In genomic region chr3:129068291-129068886, GRCh38 we compare ENCODE assay signal across 9 cellular contexts. TPM values are rescaled to one million over a fixed set of nuclear protein-coding genes. Genes with fewer than 3 reads are reported as not detected.
DNase-seq lines count a peak whose midpoint lies in the region; TF ChIP-seq lines count a peak whose summit lies in the region.
"Had no signal": no experiment of that assay in that cellular context is flagged by ENCODE, and none has a peak within 500 bp of the region (broad histone marks: within the 10 kb centered on the region; RNA-seq: fewer than 3 reads in every experiment).

No MANE protein-coding gene starts in this region.

- no peaks in the 10 kb centered on the region for H3K27me3 ChIP-seq in left ventricle myocardium inferior (ENCODE audit: low read depth)

- in situ Hi-C loops in GM13977 (cut with MboI; ENCODE audit: low pct_unique_long_range_greater_than_20kb, low sequenced_read_pairs, unreplicated experiment), result no loop called here

- H3K4me3 ChIP-seq in HFF-Myc (replicated peaks; ENCODE audit: low read depth, low read length) (peak overlapping the region; percentile 20), left ventricle myocardium inferior (peak overlapping the region; percentile 61)

- H3K9me3 ChIP-seq in left ventricle myocardium inferior (replicated peaks), result no peaks in the 10 kb centered on the region

- H3K9me3 Mint-ChIP-seq in activated T-helper 2 cell treated with anti-CD3 and anti-CD28 coated beads, Interferon-gamma antibody, Interleukin-2, Interleukin-4, amounts not matched to agents 10 μg/mL and 5 μg/mL and 100 μg/mL, durations not matched to agents 14 hours and 24 hours and 36 hours, result no peaks in the 10 kb centered on the region

- H3K27me3 Mint-ChIP-seq in activated T-helper 2 cell treated with anti-CD3 and anti-CD28 coated beads, Interferon-gamma antibody, Interleukin-2, Interleukin-4, amounts not matched to agents 10 μg/mL and 5 μg/mL and 100 μg/mL, durations not matched to agents 14 hours and 24 hours and 36 hours (ENCODE audit: low read depth), result peaks cover 10% of the 10 kb centered on the region

- no peak overlapping the region for H3K27ac Mint-ChIP-seq in activated T-helper 2 cell treated with anti-CD3 and anti-CD28 coated beads, Interferon-gamma antibody, Interleukin-2, Interleukin-4, amounts not matched to agents 10 μg/mL and 5 μg/mL and 100 μg/mL, durations not matched to agents 14 hours and 24 hours and 36 hours

- peaks cover 10% of the 10 kb centered on the region for H3K4me1 ChIP-seq in left ventricle myocardium inferior

- TF ChIP-seq CTCF in HFF-Myc (IDR thresholded peaks at IDR 0.05; ENCODE audit: low read depth, low read length, missing control alignments) (no peak), left ventricle myocardium inferior (IDR thresholded peaks at IDR 0.05; ENCODE audit: borderline replicate concordance) (no peak), GM13977 (IDR thresholded peaks at IDR 0.05; ENCODE audit: extremely low read depth, insufficient read depth, missing control alignments) (no peak)

- intact Hi-C loops in activated T-helper 2 cell treated with anti-CD3 and anti-CD28 coated beads, Interferon-gamma antibody, Interleukin-2, Interleukin-4, amounts not matched to agents 10 μg/mL and 5 μg/mL and 100 μg/mL, durations not matched to agents 14 hours and 24 hours and 36 hours (cut with micrococcal nuclease), result loop anchor here (5.0 kb wide), 1 partner anchor 49 kb away; no protein-coding TSS in a partner anchor
- intact Hi-C loops in left ventricle myocardium inferior (cut with micrococcal nuclease), result no loop called here

- H3K36me3 Mint-ChIP-seq in activated T-helper 2 cell treated with anti-CD3 and anti-CD28 coated beads, Interferon-gamma antibody, Interleukin-2, Interleukin-4, amounts not matched to agents 10 μg/mL and 5 μg/mL and 100 μg/mL, durations not matched to agents 14 hours and 24 hours and 36 hours (ENCODE audit: low read depth), result no peaks in the 10 kb centered on the region

- H3K27ac ChIP-seq in left ventricle myocardium inferior (replicated peaks), result peak overlapping the region; percentile 5

- no peaks in the 10 kb centered on the region for H3K36me3 ChIP-seq in left ventricle myocardium inferior

- no peak for DNase-seq in HFF-Myc (ENCODE audit: extremely low read depth, low read depth)
- no peak for DNase-seq in activated T-helper 2 cell treated with anti-CD3 and anti-CD28 coated beads, Interferon-gamma antibody, Interleukin-2, Interleukin-4, amounts not matched to agents 10 μg/mL and 5 μg/mL and 100 μg/mL, durations not matched to agents 14 hours and 24 hours and 36 hours (ENCODE audit: low spot score)
- no peak for DNase-seq in left ventricle myocardium inferior
- peak; percentile 34 for DNase-seq in stimulated activated CD8-positive, alpha-beta memory T cell treated with anti-CD3 and anti-CD28 coated beads, Interleukin-4, amount 100 ng/mL, for 48 hours
- DNase-seq in iPS-NIHi11 (ENCODE audit: low spot score), result no peak
- DNase-seq in GM13977 (ENCODE audit: low spot score), result no peak
- no peak for DNase-seq in NCI-H524 treated with DMSO at 0.1 percent for 48 hours (lab: John Stamatoyannopoulos, UW)
- DNase-seq in NCI-H1694 (lab: John Stamatoyannopoulos, UW), result no peak
- DNase-seq: NCI-H345 had no signal

- peak overlapping the region; percentile 70 for H3K4me3 Mint-ChIP-seq in activated T-helper 2 cell treated with anti-CD3 and anti-CD28 coated beads, Interferon-gamma antibody, Interleukin-2, Interleukin-4, amounts not matched to agents 10 μg/mL and 5 μg/mL and 100 μg/mL, durations not matched to agents 14 hours and 24 hours and 36 hours (ENCODE audit: low read depth)

- H3K4me1 Mint-ChIP-seq in activated T-helper 2 cell treated with anti-CD3 and anti-CD28 coated beads, Interferon-gamma antibody, Interleukin-2, Interleukin-4, amounts not matched to agents 10 μg/mL and 5 μg/mL and 100 μg/mL, durations not matched to agents 14 hours and 24 hours and 36 hours (ENCODE audit: low read depth), result peaks cover 5% of the 10 kb centered on the region

RNA-seq across cellular contexts. Expression of gene GP9, which starts 7.8 kb away (rescaled TPM):
- not detected in 2 replicates for total RNA-seq in activated T-helper 2 cell treated with anti-CD3 and anti-CD28 coated beads, Interferon-gamma antibody, Interleukin-2, Interleukin-4, amounts not matched to agents 10 μg/mL and 5 μg/mL and 100 μg/mL, durations not matched to agents 14 hours and 24 hours and 36 hours
- not detected for total RNA-seq in left ventricle myocardium inferior

RNA-seq across cellular contexts. Expression of gene RAB43, which starts 53.2 kb away (rescaled TPM):
- 30.7 and 32.1 TPM in 2 replicates for total RNA-seq in activated T-helper 2 cell treated with anti-CD3 and anti-CD28 coated beads, Interferon-gamma antibody, Interleukin-2, Interleukin-4, amounts not matched to agents 10 μg/mL and 5 μg/mL and 100 μg/mL, durations not matched to agents 14 hours and 24 hours and 36 hours
- total RNA-seq in left ventricle myocardium inferior, result 3.3 TPM
